In genomic region chr3:94307588-94307987, GRCh38 we compare ENCODE assay signal across 31 cellular contexts.
DNase-seq lines count a peak whose midpoint lies in the region; ATAC-seq, FAIRE-seq and TF ChIP-seq lines count a peak whose summit lies in the region.
"Had no signal": no experiment of that assay in that cellular context is flagged by ENCODE, and none has a peak within 500 bp of the region (broad histone marks: within the 10 kb centered on the region; RNA-seq: fewer than 3 reads in every experiment).

No MANE protein-coding gene starts in this region.

- in situ Hi-C loops in HepG2 (cut with HindIII; ENCODE audit: extremely low pct_ligation_motif_present, low pct_unique_long_range_greater_than_20kb), result no loop called here

- no peak for TF ChIP-seq RAD21 in HepG2 (CRISPR knock-in tag; IDR thresholded peaks at IDR 0.05)

- no peak for FAIRE-seq in HepG2 (lab: Jason Lieb, UNC)
- FAIRE-seq: A204.1, GM12878 had no signal

- no peaks in the 10 kb centered on the region for H4K20me1 ChIP-seq in HepG2 (ENCODE audit: insufficient read depth, low read length)
- H4K20me1 ChIP-seq: BLaER1 treated with 17β-estradiol and CSF1 and Interleukin-3, amounts not matched to agents 10 nM and 100 nM had no signal

- intact Hi-C loops in HepG2 (cut with micrococcal nuclease; ENCODE audit: unreplicated experiment), result no loop called here
- intact Hi-C loops in right lobe of liver (cut with DNase I), result no loop called here

- H3K27ac ChIP-seq in HepG2 (ENCODE audit: extremely low read length, insufficient read depth, low read length) (no peak overlapping the region), right lobe of liver (no peak overlapping the region)
- H3K27ac ChIP-seq: BLaER1 treated with 17β-estradiol and CSF1 and Interleukin-3, amounts not matched to agents 10 nM and 100 nM; GM23248; PC-9; RWPE1 had no signal

- H3K27me3 ChIP-seq in HepG2 (ENCODE audit: control insufficient read depth in 1 of 2, insufficient read depth in 2 of 2, low read length in 2 of 2) (no peaks in the 10 kb centered on the region), right lobe of liver (no peaks in the 10 kb centered on the region)
- H3K27me3 ChIP-seq: BLaER1 treated with 17β-estradiol and CSF1 and Interleukin-3, amounts not matched to agents 10 nM and 100 nM had no signal

- TF ChIP-seq CTCF in HepG2 (CRISPR knock-in tag; IDR thresholded peaks at IDR 0.05), result no peak
- no peak for TF ChIP-seq CTCF in right lobe of liver (IDR thresholded peaks at IDR 0.05)
- TF ChIP-seq CTCF in epithelial cell of proximal tubule (conservative IDR thresholded peaks at IDR 0.05; ENCODE audit: low read depth, low read length), result no peak

- TF ChIP-seq POLR2A in HepG2 (IDR thresholded peaks at IDR 0.05; ENCODE audit: insufficient read depth in 1 of 2, low read depth in 2 of 2, low read length in 2 of 2) (no peak), right lobe of liver (IDR thresholded peaks at IDR 0.05) (no peak)

- H3K4me1 ChIP-seq in HepG2 (ENCODE audit: insufficient read depth, low read length) (peaks cover 26% of the 10 kb centered on the region), right lobe of liver (no peaks in the 10 kb centered on the region)
- H3K4me1 ChIP-seq: BLaER1 treated with 17β-estradiol and CSF1 and Interleukin-3, amounts not matched to agents 10 nM and 100 nM had no signal

- CTCF ChIA-PET in HepG2 (lab: Yijun Ruan, JAX; ENCODE audit: low intra/inter-chr PET ratio, low total read pairs), result no interaction called here

- no TSS peak for BruUV-seq in HepG2 (replicated peaks; lab: Mats Ljungman, UMichigan)

- H3K4me3 ChIP-seq in HepG2 (replicated peaks in 1 of 3; ENCODE audit: insufficient read depth in 1 of 3, low read depth in 2 of 3, low read length in 3 of 3), result no peak overlapping the region
- H3K4me3 ChIP-seq in right lobe of liver, result no peak overlapping the region
- no peak overlapping the region for H3K4me3 ChIP-seq in epithelial cell of proximal tubule (ENCODE audit: low read depth, low read length)
- H3K4me3 ChIP-seq: BLaER1 treated with 17β-estradiol and CSF1 and Interleukin-3, amounts not matched to agents 10 nM and 100 nM; GM12878; GM23248; PC-9 had no signal

- H2AFZ ChIP-seq in HepG2 (ENCODE audit: low read length), result no peak overlapping the region
- H2AFZ ChIP-seq: GM23248, PC-9 had no signal

- no peak for DNase-seq in HepG2 (ENCODE audit: low spot score)
- DNase-seq in right lobe of liver, result no peak
- DNase-seq in NCI-H226, result peak; percentile 55
- peak; percentile 15 for DNase-seq in epithelial cell of proximal tubule (ENCODE audit: low read depth)
- no peak for DNase-seq in GM19238 (ENCODE audit: insufficient read length, low spot score)
- no peak for DNase-seq in pons (ENCODE audit: low spot score)
- DNase-seq in mesenteric fat pad (ENCODE audit: low spot score), result no peak
- DNase-seq: AML-193; CD4-positive, alpha-beta T cell; DMS79; EL; GDM1; GM23248; H9; HFFc6; MV-4-11; NCI-H1105; NCI-H1436 treated with DMSO at 0.1 percent for 48 hours; NCI-H187 treated with DMSO at 0.1 percent for 48 hours; NCI-H2171 treated with DMSO at 0.1 percent for 48 hours; NCI-H524 treated with DMSO at 0.1 percent for 48 hours; NCI-H774; NK-92 treated with Interleukin-12 subunit alpha and Interleukin-12 subunit beta, amount 100 ng/mL, for 24 hours; PC-9; SHP77; T-helper 1 cell had no signal

- ATAC-seq in HepG2, result no peak
- no peak for ATAC-seq in right lobe of liver
- ATAC-seq in GM19397 (IDR thresholded peaks at IDR 0.05; ENCODE audit: unreplicated experiment), result no peak
- ATAC-seq: GM12878 had no signal

- POLR2A ChIA-PET in HepG2 (lab: Yijun Ruan, JAX), result no interaction called here

- TF ChIP-seq EP300 in HepG2 (IDR thresholded peaks at IDR 0.05; ENCODE audit: low read depth in 2 of 2, low read length in 2 of 2) (no peak), HepG2 (CRISPR knock-in tag; IDR thresholded peaks at IDR 0.05; ENCODE audit: borderline replicate concordance) (no peak)

- H3K9ac ChIP-seq in HepG2 (ENCODE audit: insufficient read depth, low read depth, low read length), result no peak overlapping the region
- H3K9ac ChIP-seq: BLaER1 treated with 17β-estradiol and CSF1 and Interleukin-3, amounts not matched to agents 10 nM and 100 nM; GM23248 had no signal

- no peaks in the 10 kb centered on the region for H3K36me3 ChIP-seq in HepG2 (replicated peaks in 1 of 2; ENCODE audit: control insufficient read depth in 1 of 2, insufficient read depth in 2 of 2, low read length in 2 of 2)
- no peaks in the 10 kb centered on the region for H3K36me3 ChIP-seq in right lobe of liver
- H3K36me3 ChIP-seq: BLaER1 treated with 17β-estradiol and CSF1 and Interleukin-3, amounts not matched to agents 10 nM and 100 nM had no signal

- H3K79me2 ChIP-seq in HepG2 (ENCODE audit: insufficient read depth, low read length), result no peaks in the 10 kb centered on the region

- no peak overlapping the region for H3K4me2 ChIP-seq in HepG2 (ENCODE audit: low read depth, low read length)
- H3K4me2 ChIP-seq: BLaER1 treated with 17β-estradiol and CSF1 and Interleukin-3, amounts not matched to agents 10 nM and 100 nM; PC-9 had no signal

- H3K9me3 ChIP-seq in HepG2 (ENCODE audit: low read length) (no peaks in the 10 kb centered on the region), right lobe of liver (no peaks in the 10 kb centered on the region)
- H3K9me3 ChIP-seq: BLaER1 treated with 17β-estradiol and CSF1 and Interleukin-3, amounts not matched to agents 10 nM and 100 nM had no signal

TF ChIP-seq in HepG2, 621 proteins besides CTCF, POLR2A, EP300 and RAD21:
- TF ChIP-seq ZNF331 (CRISPR knock-in tag; IDR thresholded peaks at IDR 0.05), result peak; percentile 95
- TF ChIP-seq MYPOP (CRISPR knock-in tag; IDR thresholded peaks at IDR 0.05), result no peak
- TF ChIP-seq JUND (CRISPR knock-in tag; IDR thresholded peaks at IDR 0.05), result no peak
- no peak for TF ChIP-seq GATAD2A (CRISPR knock-in tag; IDR thresholded peaks at IDR 0.05)

Comparison
In these comparisons a context has a peak if more than half of its experiments do, and no peak if none do; other contexts are left out.
1. DNase-seq: peak in NCI-H226 (single experiment) and epithelial cell of proximal tubule (single experiment); none in HepG2 (single experiment), right lobe of liver (0 of 3), GM19238 (single experiment), pons (single experiment) and mesenteric fat pad (single experiment).